1 cellular context compared by ENCODE assay signal in genomic region chr2:218405365-218406208, GRCh38.
TF ChIP-seq lines count a peak whose summit lies in the region.

No MANE protein-coding gene starts in this region.

TF ChIP-seq in neural cell, 6 proteins besides CTCF, POLR2A, EP300 and RAD21 (continued from another document):
- TF ChIP-seq MXI1 (conservative IDR thresholded peaks at IDR 0.05; ENCODE audit: poor library complexity, severe bottlenecking) (no peak), TAF1 (IDR thresholded peaks at IDR 0.05; ENCODE audit: low read depth) (no peak), SMC3 (conservative IDR thresholded peaks at IDR 0.05; ENCODE audit: poor library complexity) (no peak)
